ENCODE assay signal across 13 cellular contexts in the genomic region with DNA sequence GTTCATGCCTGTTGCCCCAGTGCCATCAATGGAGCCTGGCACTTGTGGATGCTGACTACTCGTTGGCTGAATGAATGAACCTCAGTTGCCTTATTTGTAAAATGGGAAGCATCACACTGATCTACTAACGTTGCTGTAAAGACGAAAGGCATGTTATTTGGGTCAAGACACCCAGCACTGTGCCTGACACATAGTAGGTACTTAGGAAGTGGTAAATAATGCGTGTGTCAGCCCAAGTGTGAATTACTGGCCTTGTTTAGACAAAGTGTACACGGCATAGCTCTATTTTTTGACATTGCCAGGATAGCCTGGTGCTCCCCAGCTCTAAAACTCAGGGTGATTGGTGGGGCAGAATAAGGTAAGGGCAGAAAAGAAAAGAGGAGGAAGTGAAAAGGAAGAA. TPM values are rescaled to one million over a fixed set of nuclear protein-coding genes. Genes with fewer than 3 reads are reported as not detected.
DNase-seq lines count a peak whose midpoint lies in the region; ATAC-seq and TF ChIP-seq lines count a peak whose summit lies in the region.
"Had no signal": no experiment of that assay in that cellular context is flagged by ENCODE, and none has a peak within 500 bp of the region (broad histone marks: within the 10 kb centered on the region; RNA-seq: fewer than 3 reads in every experiment).

No MANE protein-coding gene starts in this region.

- H3K9ac ChIP-seq in colonic mucosa (ENCODE audit: low read depth in 2 of 2, low read length in 2 of 2) = peak overlapping the region in 1 of 2 donors; percentile 14

- TF ChIP-seq EP300 in transverse colon (IDR thresholded peaks at IDR 0.05; ENCODE audit: low read depth) = no peak

- peaks cover under 1% of the 10 kb centered on the region for H3K36me3 Mint-ChIP-seq in T-helper 17 cell (ENCODE audit: low read depth)
- H3K36me3 Mint-ChIP-seq in naive B cell = peaks cover 0 to 13% of the 10 kb centered on the region in 2 donors
- H3K36me3 Mint-ChIP-seq: activated naive CD4-positive, alpha-beta T cell treated with anti-CD3 and anti-CD28 coated beads, Interleukin-2, amount 50 U/mL, for 24 hours had no signal

- H3K36me3 ChIP-seq in colonic mucosa (no peaks in the 10 kb centered on the region), transverse colon (no peaks in the 10 kb centered on the region)

- no peak for TF ChIP-seq POLR2A in transverse colon (IDR thresholded peaks at IDR 0.05)

- TF ChIP-seq CTCF in colonic mucosa (IDR thresholded peaks at IDR 0.05) = no peak
- no peak for TF ChIP-seq CTCF in transverse colon (IDR thresholded peaks at IDR 0.05)

- no peak for ATAC-seq in T-helper 17 cell
- ATAC-seq in naive B cell (ENCODE audit: low read depth in 2 of 2) = peak in 1 of 2 donors; percentile 50

- H3K4me3 Mint-ChIP-seq in T-helper 17 cell (no peak overlapping the region), naive B cell (peak overlapping the region in 3 of 8 donors; percentile 6 to 52 (median 11))
- H3K4me3 Mint-ChIP-seq: activated naive CD4-positive, alpha-beta T cell treated with anti-CD3 and anti-CD28 coated beads, Interleukin-2, amount 50 U/mL, for 24 hours had no signal

- DNase-seq in T-helper 17 cell (no peak), colonic mucosa (no peak), naive B cell (no peak), transverse colon (no peak), NCI-H2029 treated with DMSO at 0.1 percent for 48 hours (lab: John Stamatoyannopoulos, UW) (no peak), NOMO-1 (lab: John Stamatoyannopoulos, UW; ENCODE audit: unreplicated experiment in 2 of 2) (no peak), GM19240 (ENCODE audit: insufficient read length, low spot score) (no peak)
- DNase-seq: activated CD4-positive, alpha-beta T cell treated with anti-CD3 and anti-CD28 coated beads, Interleukin-2, amount 50 U/mL, for 1 hour; DND-41; erythroblast; islet precursor cell; NCI-H446 had no signal

- H3K4me1 Mint-ChIP-seq in T-helper 17 cell (peaks cover 40% of the 10 kb centered on the region), naive B cell (peaks cover 50 to 73% (median 70%) of the 10 kb centered on the region in 3 donors)

- peak overlapping the region; percentile 51 for H3K27ac Mint-ChIP-seq in T-helper 17 cell
- peak overlapping the region; percentile 69 to 97 (median 92) for H3K27ac Mint-ChIP-seq in naive B cell
- H3K27ac Mint-ChIP-seq: activated naive CD4-positive, alpha-beta T cell treated with anti-CD3 and anti-CD28 coated beads, Interleukin-2, amount 50 U/mL, for 24 hours had no signal

- H3K27me3 ChIP-seq in colonic mucosa = no peaks in the 10 kb centered on the region
- H3K27me3 ChIP-seq in transverse colon = no peaks in the 10 kb centered on the region

- H3K4me1 ChIP-seq in colonic mucosa (peaks cover 32% of the 10 kb centered on the region), transverse colon (peaks cover 38 to 55% (median 49%) of the 10 kb centered on the region in 4 donors)

- intact Hi-C loops in colonic mucosa (cut with DNase I) = no loop called here
- intact Hi-C loops in transverse colon (cut with DNase I; ENCODE audit: low total_unique reads) = loop anchor here (10.0 kb wide), 1 partner anchor 147 kb away; no protein-coding TSS in a partner anchor

- no peaks in the 10 kb centered on the region for H3K9me3 Mint-ChIP-seq in naive B cell
- H3K9me3 Mint-ChIP-seq: activated naive CD4-positive, alpha-beta T cell treated with anti-CD3 and anti-CD28 coated beads, Interleukin-2, amount 50 U/mL, for 24 hours had no signal

- no peaks in the 10 kb centered on the region for H3K27me3 Mint-ChIP-seq in T-helper 17 cell
- H3K27me3 Mint-ChIP-seq in naive B cell = no peaks in the 10 kb centered on the region
- H3K27me3 Mint-ChIP-seq: activated naive CD4-positive, alpha-beta T cell treated with anti-CD3 and anti-CD28 coated beads, Interleukin-2, amount 50 U/mL, for 24 hours had no signal

- H3K9me3 ChIP-seq in T-helper 17 cell (ENCODE audit: control insufficient read depth, low read length, poor library complexity, severe bottlenecking) (no peaks in the 10 kb centered on the region), colonic mucosa (no peaks in the 10 kb centered on the region), transverse colon (no peaks in the 10 kb centered on the region)

- peak overlapping the region; percentile 64 for H3K27ac ChIP-seq in colonic mucosa
- peak overlapping the region; percentile 76 to 87 (median 85) for H3K27ac ChIP-seq in transverse colon

- in situ Hi-C loops in transverse colon (cut with MboI; ENCODE audit: low pct_ligation_motif_present in 1 of 4, low pct_unique_long_range_greater_than_20kb in 1 of 4, low sequenced_read_pairs in 3 of 4) = no loop called here

- WGBS in transverse colon (ENCODE audit: low coverage in 1 of 2), 2 donors = 79 to 83% methylated on average over 5 of the region's 5 CpGs

- H3K4me3 ChIP-seq in colonic mucosa = no peak overlapping the region
- no peak overlapping the region for H3K4me3 ChIP-seq in transverse colon

RNA-seq across cellular contexts. Expression of a gene that starts 27.4 kb away (rescaled TPM):
- total RNA-seq in T-helper 17 cell (10 to 100 TPM; 50.1 to 53.1 TPM), colonic mucosa (100 to 1,000 TPM; 173 to 191 TPM), transverse colon (100 to 1,000 TPM; 125 to 252 (median 184) TPM)
- 10 to 100 TPM; 53.2 to 86.1 (median 64.4) TPM for polyA plus RNA-seq in naive B cell (ENCODE audit: low read depth in 6 of 6)
